Comparison of ENCODE assay signal across 17 cellular contexts in the genomic region with DNA sequence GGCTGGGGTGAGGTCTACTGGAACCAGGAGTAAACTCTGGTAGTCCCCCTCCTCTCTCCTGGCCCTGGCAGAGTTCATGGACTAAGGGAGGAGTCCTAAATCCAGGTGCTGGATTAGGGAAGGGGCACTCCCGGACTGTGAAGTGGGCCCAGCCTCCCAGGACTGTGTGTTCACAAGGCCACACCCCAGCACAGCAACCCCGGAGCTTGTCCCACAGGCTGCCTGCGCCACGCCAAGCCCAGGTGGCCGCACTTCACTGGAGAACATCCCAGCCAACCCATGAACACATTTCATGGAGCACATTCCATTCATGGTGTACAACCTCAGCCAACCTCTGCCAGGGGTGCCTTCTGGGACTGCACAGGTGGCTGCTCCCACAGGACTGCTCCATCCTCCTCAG. TPM values are rescaled to one million over a fixed set of nuclear protein-coding genes. Genes with fewer than 3 reads are reported as not detected.
DNase-seq lines count a peak whose midpoint lies in the region; ATAC-seq and TF ChIP-seq lines count a peak whose summit lies in the region.
"Had no signal": no experiment of that assay in that cellular context is flagged by ENCODE, and none has a peak within 500 bp of the region (broad histone marks: within the 10 kb centered on the region; RNA-seq: fewer than 3 reads in every experiment).

No MANE protein-coding gene starts in this region.

- CTCF ChIA-PET in activated CD8-positive, alpha-beta memory T cell treated with anti-CD3 and anti-CD28 coated beads, Interleukin-2, amount 10 ng/mL, durations not matched to agents 7 days and 5 days (lab: Charles Lee) = interaction anchor here (1.1 to 2.1 kb wide), 2 partner anchors 29 to 167 kb away, joined by 4 to 6 read pairs; no protein-coding TSS in a partner anchor

- DNase-seq in activated CD8-positive, alpha-beta memory T cell treated with anti-CD3 and anti-CD28 coated beads for 24 hours = peak; percentile 24
- DNase-seq in activated CD8-positive, alpha-beta memory T cell treated with anti-CD3 and anti-CD28 coated beads, Interleukin-2, amount 10 ng/mL, durations not matched to agents 7 days and 5 days = no peak
- no peak for DNase-seq in left colon
- peak; percentile 89 for DNase-seq in mesenteric fat pad (ENCODE audit: low spot score)
- DNase-seq in stimulated activated CD8-positive, alpha-beta memory T cell treated with anti-CD3 and anti-CD28 coated beads, Interleukin-4, amount 100 ng/mL, for 48 hours = peak; percentile 10
- no peak for DNase-seq in stimulated activated CD4-positive, alpha-beta T cell treated with anti-CD3 and anti-CD28 coated beads, Interleukin-1b, Interleukin-23, amount 100 ng/mL, for 48 hours
- DNase-seq in cerebellar cortex (ENCODE audit: low spot score) = no peak
- no peak for DNase-seq in osteoblast (ENCODE audit: insufficient read length, low spot score, missing footprints)
- DNase-seq: CD8-positive, alpha-beta T cell; COR-L47; DMS153; DND-41; GDM1; GM23248 had no signal

- no peaks in the 10 kb centered on the region for H3K9me3 ChIP-seq in osteoblast (ENCODE audit: low read depth, low read length)

- no peaks in the 10 kb centered on the region for H3K27me3 ChIP-seq in osteoblast (ENCODE audit: insufficient read depth, low read length)

- H3K27me3 Mint-ChIP-seq in activated CD8-positive, alpha-beta memory T cell treated with anti-CD3 and anti-CD28 coated beads, Interleukin-2, amount 10 ng/mL, durations not matched to agents 7 days and 5 days = peaks cover 3% of the 10 kb centered on the region

- no peaks in the 10 kb centered on the region for H3K79me2 ChIP-seq in osteoblast (ENCODE audit: insufficient read depth, low read length)

- no peak for ATAC-seq in activated CD8-positive, alpha-beta memory T cell treated with anti-CD3 and anti-CD28 coated beads, Interleukin-2, amount 10 ng/mL, durations not matched to agents 7 days and 5 days
- peak; percentile 49 for ATAC-seq in left colon
- ATAC-seq: CD8-positive, alpha-beta T cell; HCT116 had no signal

- no peaks in the 10 kb centered on the region for H3K4me1 ChIP-seq in osteoblast (ENCODE audit: insufficient read depth, low read length)

- H3K9me3 Mint-ChIP-seq in activated CD8-positive, alpha-beta memory T cell treated with anti-CD3 and anti-CD28 coated beads, Interleukin-2, amount 10 ng/mL, durations not matched to agents 7 days and 5 days (ENCODE audit: low read depth) = no peaks in the 10 kb centered on the region
- H3K9me3 Mint-ChIP-seq: CD8-positive, alpha-beta T cell had no signal

- H3K4me1 Mint-ChIP-seq in activated CD8-positive, alpha-beta memory T cell treated with anti-CD3 and anti-CD28 coated beads, Interleukin-2, amount 10 ng/mL, durations not matched to agents 7 days and 5 days = no peaks in the 10 kb centered on the region

- no peak overlapping the region for H2AFZ ChIP-seq in osteoblast (ENCODE audit: low read length)
- H2AFZ ChIP-seq: GM23248 had no signal

- H3K4me2 ChIP-seq in osteoblast (ENCODE audit: insufficient read depth, low read length) = no peak overlapping the region

- no peaks in the 10 kb centered on the region for H4K20me1 ChIP-seq in osteoblast (ENCODE audit: insufficient read depth, low read length)

- peaks cover 18% of the 10 kb centered on the region for H3K36me3 ChIP-seq in osteoblast (ENCODE audit: insufficient read depth, low read length)

- H3K27ac Mint-ChIP-seq in activated CD8-positive, alpha-beta memory T cell treated with anti-CD3 and anti-CD28 coated beads, Interleukin-2, amount 10 ng/mL, durations not matched to agents 7 days and 5 days = no peak overlapping the region
- H3K27ac Mint-ChIP-seq: CD14-positive monocyte; CD8-positive, alpha-beta T cell had no signal

- H3K36me3 Mint-ChIP-seq in activated CD8-positive, alpha-beta memory T cell treated with anti-CD3 and anti-CD28 coated beads, Interleukin-2, amount 10 ng/mL, durations not matched to agents 7 days and 5 days = no peaks in the 10 kb centered on the region
- H3K36me3 Mint-ChIP-seq: CD8-positive, alpha-beta T cell had no signal

- H3K4me3 ChIP-seq in osteoblast (ENCODE audit: insufficient read depth, low read length) = no peak overlapping the region
- H3K4me3 ChIP-seq: GM23248 had no signal

- intact Hi-C loops in left colon (cut with DNase I, micrococcal nuclease) = no loop called here

- no peak overlapping the region for H3K27ac ChIP-seq in osteoblast (ENCODE audit: low read depth, low read length)
- H3K27ac ChIP-seq: 22Rv1, GM23248 had no signal

- no peak overlapping the region for H3K4me3 Mint-ChIP-seq in activated CD8-positive, alpha-beta memory T cell treated with anti-CD3 and anti-CD28 coated beads, Interleukin-2, amount 10 ng/mL, durations not matched to agents 7 days and 5 days
- H3K4me3 Mint-ChIP-seq: CD14-positive monocyte; CD8-positive, alpha-beta T cell had no signal

- no peak for TF ChIP-seq CTCF in osteoblast (IDR thresholded peaks at IDR 0.05; ENCODE audit: extremely low read depth, low read depth, low read length)

RNA-seq across cellular contexts. Expression of gene ARPIN, which starts 8.2 kb away (rescaled TPM):
- not detected for total RNA-seq in activated CD8-positive, alpha-beta memory T cell treated with anti-CD3 and anti-CD28 coated beads, Interleukin-2, amount 10 ng/mL, durations not matched to agents 7 days and 5 days
- 10 to 100 TPM; 40.0 to 40.4 TPM for total RNA-seq in left colon
- total RNA-seq in mesenteric fat pad = 17.7 TPM
- 14.1 and 17.7 TPM in 2 replicates for total RNA-seq in osteoblast
- total RNA-seq: CD8-positive, alpha-beta T cell had no signal

RNA-seq across cellular contexts. Expression of gene AP3S2, which starts 10.7 kb away (rescaled TPM):
- 10 to 100 TPM; 22.2 to 26.5 TPM for total RNA-seq in activated CD8-positive, alpha-beta memory T cell treated with anti-CD3 and anti-CD28 coated beads, Interleukin-2, amount 10 ng/mL, durations not matched to agents 7 days and 5 days
- total RNA-seq in left colon (10 to 100 TPM; 54.0 to 59.3 TPM), mesenteric fat pad (27.3 TPM), osteoblast (54.8 and 63.7 TPM in 2 replicates)

Comparison
In these comparisons a context has a peak if more than half of its experiments do, and no peak if none do; other contexts are left out.
1. DNase-seq: peak in activated CD8-positive, alpha-beta memory T cell treated with anti-CD3 and anti-CD28 coated beads for 24 hours (single experiment), mesenteric fat pad (single experiment) and stimulated activated CD8-positive, alpha-beta memory T cell treated with anti-CD3 and anti-CD28 coated beads, Interleukin-4, amount 100 ng/mL, for 48 hours (single experiment); none in activated CD8-positive, alpha-beta memory T cell treated with anti-CD3 and anti-CD28 coated beads, Interleukin-2, amount 10 ng/mL, durations not matched to agents 7 days and 5 days (single experiment), left colon (0 of 2), stimulated activated CD4-positive, alpha-beta T cell treated with anti-CD3 and anti-CD28 coated beads, Interleukin-1b, Interleukin-23, amount 100 ng/mL, for 48 hours (single experiment), cerebellar cortex (single experiment) and osteoblast (single experiment).
2. RNA of gene ARPIN, which starts 8.2 kb away (total RNA-seq): 40.0 to 40.4 TPM in left colon, 17.7 TPM in mesenteric fat pad (single experiment) and 14.1 to 17.7 TPM in osteoblast; not detected in activated CD8-positive, alpha-beta memory T cell treated with anti-CD3 and anti-CD28 coated beads, Interleukin-2, amount 10 ng/mL, durations not matched to agents 7 days and 5 days; every median in the first group is over 10 times any median in the second.